1 cellular context compared by ENCODE assay signal in the genomic region with DNA sequence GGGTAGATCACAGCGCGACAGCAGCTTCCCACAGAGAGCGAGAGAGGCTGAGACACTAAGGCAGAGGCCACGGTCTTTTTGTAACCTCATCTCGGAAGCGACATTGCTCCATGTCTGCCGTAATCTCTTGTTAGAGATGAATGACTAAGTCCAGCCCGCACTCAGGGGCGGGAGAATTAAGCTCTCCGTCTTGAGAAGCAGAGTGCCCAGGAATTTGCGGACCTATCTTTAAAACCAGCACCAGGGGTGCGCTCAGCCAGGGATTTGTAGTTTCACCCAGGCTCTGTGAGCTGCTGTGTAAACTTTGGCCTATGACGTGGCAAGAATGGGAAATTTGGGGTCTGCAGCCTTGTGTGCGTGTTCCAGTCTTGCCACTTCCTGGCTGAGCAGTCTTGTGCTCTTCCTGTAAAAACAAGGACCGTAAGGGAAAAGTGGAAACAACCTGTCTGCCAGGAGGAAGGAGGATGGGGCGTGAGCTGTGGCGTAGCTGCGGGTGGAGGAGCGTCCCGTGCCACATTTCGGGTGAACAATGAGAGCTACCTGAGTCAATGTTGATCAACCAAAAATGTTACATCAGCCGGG.
TF ChIP-seq lines count a peak whose summit lies in the region.

No MANE protein-coding gene starts in this region.

TF ChIP-seq in GM23338, 12 proteins besides CTCF, POLR2A, EP300 and RAD21 (continued from another document):
- TF ChIP-seq, protein P1, sequence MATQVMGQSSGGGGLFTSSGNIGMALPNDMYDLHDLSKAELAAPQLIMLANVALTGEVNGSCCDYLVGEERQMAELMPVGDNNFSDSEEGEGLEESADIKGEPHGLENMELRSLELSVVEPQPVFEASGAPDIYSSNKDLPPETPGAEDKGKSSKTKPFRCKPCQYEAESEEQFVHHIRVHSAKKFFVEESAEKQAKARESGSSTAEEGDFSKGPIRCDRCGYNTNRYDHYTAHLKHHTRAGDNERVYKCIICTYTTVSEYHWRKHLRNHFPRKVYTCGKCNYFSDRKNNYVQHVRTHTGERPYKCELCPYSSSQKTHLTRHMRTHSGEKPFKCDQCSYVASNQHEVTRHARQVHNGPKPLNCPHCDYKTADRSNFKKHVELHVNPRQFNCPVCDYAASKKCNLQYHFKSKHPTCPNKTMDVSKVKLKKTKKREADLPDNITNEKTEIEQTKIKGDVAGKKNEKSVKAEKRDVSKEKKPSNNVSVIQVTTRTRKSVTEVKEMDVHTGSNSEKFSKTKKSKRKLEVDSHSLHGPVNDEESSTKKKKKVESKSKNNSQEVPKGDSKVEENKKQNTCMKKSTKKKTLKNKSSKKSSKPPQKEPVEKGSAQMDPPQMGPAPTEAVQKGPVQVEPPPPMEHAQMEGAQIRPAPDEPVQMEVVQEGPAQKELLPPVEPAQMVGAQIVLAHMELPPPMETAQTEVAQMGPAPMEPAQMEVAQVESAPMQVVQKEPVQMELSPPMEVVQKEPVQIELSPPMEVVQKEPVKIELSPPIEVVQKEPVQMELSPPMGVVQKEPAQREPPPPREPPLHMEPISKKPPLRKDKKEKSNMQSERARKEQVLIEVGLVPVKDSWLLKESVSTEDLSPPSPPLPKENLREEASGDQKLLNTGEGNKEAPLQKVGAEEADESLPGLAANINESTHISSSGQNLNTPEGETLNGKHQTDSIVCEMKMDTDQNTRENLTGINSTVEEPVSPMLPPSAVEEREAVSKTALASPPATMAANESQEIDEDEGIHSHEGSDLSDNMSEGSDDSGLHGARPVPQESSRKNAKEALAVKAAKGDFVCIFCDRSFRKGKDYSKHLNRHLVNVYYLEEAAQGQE (IDR thresholded peaks at IDR 0.05; ENCODE audit: unreplicated experiment), result no peak
- TF ChIP-seq, protein P2, sequence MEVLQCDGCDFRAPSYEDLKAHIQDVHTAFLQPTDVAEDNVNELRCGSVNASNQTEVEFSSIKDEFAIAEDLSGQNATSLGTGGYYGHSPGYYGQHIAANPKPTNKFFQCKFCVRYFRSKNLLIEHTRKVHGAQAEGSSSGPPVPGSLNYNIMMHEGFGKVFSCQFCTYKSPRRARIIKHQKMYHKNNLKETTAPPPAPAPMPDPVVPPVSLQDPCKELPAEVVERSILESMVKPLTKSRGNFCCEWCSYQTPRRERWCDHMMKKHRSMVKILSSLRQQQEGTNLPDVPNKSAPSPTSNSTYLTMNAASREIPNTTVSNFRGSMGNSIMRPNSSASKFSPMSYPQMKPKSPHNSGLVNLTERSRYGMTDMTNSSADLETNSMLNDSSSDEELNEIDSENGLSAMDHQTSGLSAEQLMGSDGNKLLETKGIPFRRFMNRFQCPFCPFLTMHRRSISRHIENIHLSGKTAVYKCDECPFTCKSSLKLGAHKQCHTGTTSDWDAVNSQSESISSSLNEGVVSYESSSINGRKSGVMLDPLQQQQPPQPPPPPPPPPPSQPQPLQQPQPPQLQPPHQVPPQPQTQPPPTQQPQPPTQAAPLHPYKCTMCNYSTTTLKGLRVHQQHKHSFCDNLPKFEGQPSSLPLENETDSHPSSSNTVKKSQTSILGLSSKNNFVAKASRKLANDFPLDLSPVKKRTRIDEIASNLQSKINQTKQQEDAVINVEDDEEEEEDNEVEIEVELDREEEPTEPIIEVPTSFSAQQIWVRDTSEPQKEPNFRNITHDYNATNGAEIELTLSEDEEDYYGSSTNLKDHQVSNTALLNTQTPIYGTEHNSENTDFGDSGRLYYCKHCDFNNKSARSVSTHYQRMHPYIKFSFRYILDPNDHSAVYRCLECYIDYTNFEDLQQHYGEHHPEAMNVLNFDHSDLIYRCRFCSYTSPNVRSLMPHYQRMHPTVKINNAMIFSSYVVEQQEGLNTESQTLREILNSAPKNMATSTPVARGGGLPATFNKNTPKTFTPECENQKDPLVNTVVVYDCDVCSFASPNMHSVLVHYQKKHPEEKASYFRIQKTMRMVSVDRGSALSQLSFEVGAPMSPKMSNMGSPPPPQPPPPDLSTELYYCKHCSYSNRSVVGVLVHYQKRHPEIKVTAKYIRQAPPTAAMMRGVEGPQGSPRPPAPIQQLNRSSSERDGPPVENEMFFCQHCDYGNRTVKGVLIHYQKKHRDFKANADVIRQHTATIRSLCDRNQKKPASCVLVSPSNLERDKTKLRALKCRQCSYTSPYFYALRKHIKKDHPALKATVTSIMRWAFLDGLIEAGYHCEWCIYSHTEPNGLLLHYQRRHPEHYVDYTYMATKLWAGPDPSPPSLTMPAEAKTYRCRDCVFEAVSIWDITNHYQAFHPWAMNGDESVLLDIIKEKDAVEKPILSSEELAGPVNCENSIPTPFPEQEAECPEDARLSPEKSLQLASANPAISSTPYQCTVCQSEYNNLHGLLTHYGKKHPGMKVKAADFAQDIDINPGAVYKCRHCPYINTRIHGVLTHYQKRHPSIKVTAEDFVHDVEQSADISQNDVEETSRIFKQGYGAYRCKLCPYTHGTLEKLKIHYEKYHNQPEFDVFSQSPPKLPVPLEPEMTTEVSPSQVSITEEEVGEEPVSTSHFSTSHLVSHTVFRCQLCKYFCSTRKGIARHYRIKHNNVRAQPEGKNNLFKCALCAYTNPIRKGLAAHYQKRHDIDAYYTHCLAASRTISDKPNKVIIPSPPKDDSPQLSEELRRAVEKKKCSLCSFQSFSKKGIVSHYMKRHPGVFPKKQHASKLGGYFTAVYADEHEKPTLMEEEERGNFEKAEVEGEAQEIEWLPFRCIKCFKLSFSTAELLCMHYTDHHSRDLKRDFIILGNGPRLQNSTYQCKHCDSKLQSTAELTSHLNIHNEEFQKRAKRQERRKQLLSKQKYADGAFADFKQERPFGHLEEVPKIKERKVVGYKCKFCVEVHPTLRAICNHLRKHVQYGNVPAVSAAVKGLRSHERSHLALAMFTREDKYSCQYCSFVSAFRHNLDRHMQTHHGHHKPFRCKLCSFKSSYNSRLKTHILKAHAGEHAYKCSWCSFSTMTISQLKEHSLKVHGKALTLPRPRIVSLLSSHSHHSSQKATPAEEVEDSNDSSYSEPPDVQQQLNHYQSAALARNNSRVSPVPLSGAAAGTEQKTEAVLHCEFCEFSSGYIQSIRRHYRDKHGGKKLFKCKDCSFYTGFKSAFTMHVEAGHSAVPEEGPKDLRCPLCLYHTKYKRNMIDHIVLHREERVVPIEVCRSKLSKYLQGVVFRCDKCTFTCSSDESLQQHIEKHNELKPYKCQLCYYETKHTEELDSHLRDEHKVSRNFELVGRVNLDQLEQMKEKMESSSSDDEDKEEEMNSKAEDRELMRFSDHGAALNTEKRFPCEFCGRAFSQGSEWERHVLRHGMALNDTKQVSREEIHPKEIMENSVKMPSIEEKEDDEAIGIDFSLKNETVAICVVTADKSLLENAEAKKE (CRISPR knock-in tag; IDR thresholded peaks at IDR 0.05), result no peak
- TF ChIP-seq, protein P3, sequence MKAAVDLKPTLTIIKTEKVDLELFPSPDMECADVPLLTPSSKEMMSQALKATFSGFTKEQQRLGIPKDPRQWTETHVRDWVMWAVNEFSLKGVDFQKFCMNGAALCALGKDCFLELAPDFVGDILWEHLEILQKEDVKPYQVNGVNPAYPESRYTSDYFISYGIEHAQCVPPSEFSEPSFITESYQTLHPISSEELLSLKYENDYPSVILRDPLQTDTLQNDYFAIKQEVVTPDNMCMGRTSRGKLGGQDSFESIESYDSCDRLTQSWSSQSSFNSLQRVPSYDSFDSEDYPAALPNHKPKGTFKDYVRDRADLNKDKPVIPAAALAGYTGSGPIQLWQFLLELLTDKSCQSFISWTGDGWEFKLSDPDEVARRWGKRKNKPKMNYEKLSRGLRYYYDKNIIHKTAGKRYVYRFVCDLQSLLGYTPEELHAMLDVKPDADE (IDR thresholded peaks at IDR 0.05), result no peak
- no peak for TF ChIP-seq EZH2phosphoT487 (IDR thresholded peaks at IDR 0.05; ENCODE audit: unreplicated experiment)
- no peak for TF ChIP-seq JUNB (IDR thresholded peaks at IDR 0.05; ENCODE audit: unreplicated experiment)
- TF ChIP-seq NANOG (IDR thresholded peaks at IDR 0.05; ENCODE audit: borderline replicate concordance), result no peak
- TF ChIP-seq ZNF331 (CRISPR knock-in tag; IDR thresholded peaks at IDR 0.05; ENCODE audit: low read depth), result no peak
- TF ChIP-seq POLR2AphosphoS5 (IDR thresholded peaks at IDR 0.05; ENCODE audit: low read depth), result no peak
- no peak for TF ChIP-seq EZH2 (IDR thresholded peaks at IDR 0.05; ENCODE audit: low read depth, unreplicated experiment)
- TF ChIP-seq STAT1 (IDR thresholded peaks at IDR 0.05; ENCODE audit: unreplicated experiment), result no peak
- TF ChIP-seq CREB1 (CRISPR knock-in tag; IDR thresholded peaks at IDR 0.05; ENCODE audit: low read depth), result no peak
